ENCODE assay signal across 19 cellular contexts in genomic region chrX:14777484-14777883, GRCh38.
DNase-seq lines count a peak whose midpoint lies in the region; TF ChIP-seq lines count a peak whose summit lies in the region.
"Had no signal": no experiment of that assay in that cellular context is flagged by ENCODE, and none has a peak within 500 bp of the region (broad histone marks: within the 10 kb centered on the region; RNA-seq: fewer than 3 reads in every experiment).

No MANE protein-coding gene starts in this region.

- CTCF ChIA-PET in Caco-2 (lab: Charles Lee): no interaction called here

- H3K9me3 Mint-ChIP-seq in Caco-2 (ENCODE audit: unreplicated experiment): no peaks in the 10 kb centered on the region

- DNase-seq in EH (ENCODE audit: low read depth) (peak; percentile 59), M059J (ENCODE audit: low read depth) (peak; percentile 54), astrocyte of the spinal cord (ENCODE audit: low read depth, low spot score) (peak; percentile 6), hepatic stellate cell (ENCODE audit: low spot score) (peak; percentile 11), foreskin melanocyte (no peak), Caco-2 (no peak), T-helper 9 cell (no peak), inferior parietal cortex (ENCODE audit: extremely low spot score) (no peak)
- DNase-seq: activated CD4-positive, alpha-beta T cell treated with anti-CD3 and anti-CD28 coated beads, Interleukin-2, amount 50 U/mL, for 4 hours; activated naive CD4-positive, alpha-beta T cell treated with Interleukin-2 at 50 U/mL for 16 hours; cortex of kidney; heart left ventricle; naive thymus-derived CD8-positive, alpha-beta T cell; NCI-H187 treated with DMSO at 0.1 percent for 48 hours; NCI-H446; NK-92 treated with Interleukin-12 subunit alpha and Interleukin-12 subunit beta, amount 100 ng/mL, for 24 hours; stimulated activated CD4-positive, alpha-beta T cell treated with anti-CD3 and anti-CD28 coated beads, Interleukin-4, amount 100 ng/mL, for 24 hours had no signal

- no peaks in the 10 kb centered on the region for H3K27me3 Mint-ChIP-seq in Caco-2 (ENCODE audit: insufficient read depth, unreplicated experiment)
- H3K27me3 Mint-ChIP-seq: naive thymus-derived CD8-positive, alpha-beta T cell had no signal

- no peak for TF ChIP-seq CTCF in astrocyte of the spinal cord (IDR thresholded peaks at IDR 0.05; ENCODE audit: low read depth, low read length)
- TF ChIP-seq CTCF in Caco-2 (IDR thresholded peaks at IDR 0.05; ENCODE audit: insufficient read depth in 1 of 2, low read depth in 1 of 2, low read length in 1 of 2, severe bottlenecking in 1 of 2, unreplicated experiment in 1 of 2): no peak

- no peaks in the 10 kb centered on the region for H3K9me3 ChIP-seq in Caco-2
- H3K9me3 ChIP-seq: ascending aorta, heart left ventricle had no signal

- no peak overlapping the region for H3K4me3 ChIP-seq in astrocyte of the spinal cord (ENCODE audit: low read depth, low read length)
- no peak overlapping the region for H3K4me3 ChIP-seq in Caco-2 (ENCODE audit: low read depth, low read length)
- H3K4me3 ChIP-seq: ascending aorta, heart left ventricle, smooth muscle cell had no signal

- no peaks in the 10 kb centered on the region for H3K4me1 ChIP-seq in Caco-2
- H3K4me1 ChIP-seq: ascending aorta, heart left ventricle had no signal

- no peaks in the 10 kb centered on the region for H3K36me3 Mint-ChIP-seq in Caco-2 (ENCODE audit: insufficient read depth, unreplicated experiment)
- H3K36me3 Mint-ChIP-seq: naive thymus-derived CD8-positive, alpha-beta T cell had no signal

- POLR2A ChIA-PET in Caco-2 (lab: Charles Lee): no interaction called here

- intact Hi-C loops in Caco-2 (cut with micrococcal nuclease; ENCODE audit: unreplicated experiment): no loop called here

- no peaks in the 10 kb centered on the region for H3K36me3 ChIP-seq in Caco-2 (ENCODE audit: control insufficient read depth, insufficient read depth, low read length)
- H3K36me3 ChIP-seq: ascending aorta, heart left ventricle had no signal

- no peak overlapping the region for H3K4me3 Mint-ChIP-seq in Caco-2 (ENCODE audit: unreplicated experiment)
- H3K4me3 Mint-ChIP-seq: naive thymus-derived CD8-positive, alpha-beta T cell had no signal

- H3K4me1 Mint-ChIP-seq in Caco-2 (ENCODE audit: low read depth, unreplicated experiment): no peaks in the 10 kb centered on the region
- H3K4me1 Mint-ChIP-seq: naive thymus-derived CD8-positive, alpha-beta T cell had no signal

- in situ Hi-C loops in astrocyte of the spinal cord (cut with HindIII; ENCODE audit: low sequenced_read_pairs): no loop called here

- no peaks in the 10 kb centered on the region for H3K27me3 ChIP-seq in Caco-2 (replicated peaks; ENCODE audit: control insufficient read depth, insufficient read depth, low read length)
- H3K27me3 ChIP-seq: ascending aorta, heart left ventricle had no signal

- BruUV-seq in Caco-2 (replicated peaks; lab: Mats Ljungman, UMichigan): no TSS peak

- H3K27ac Mint-ChIP-seq in Caco-2 (ENCODE audit: unreplicated experiment): no peak overlapping the region
- H3K27ac Mint-ChIP-seq: naive thymus-derived CD8-positive, alpha-beta T cell had no signal

Comparison
In these comparisons a context has a peak if more than half of its experiments do, and no peak if none do; other contexts are left out.
1. DNase-seq: peak in EH (single experiment), M059J (single experiment), astrocyte of the spinal cord (single experiment) and hepatic stellate cell (single experiment); none in foreskin melanocyte (single experiment), Caco-2 (0 of 2), T-helper 9 cell (single experiment) and inferior parietal cortex (single experiment).